In genomic region chr9:71683598-71684235, GRCh38 we compare ENCODE assay signal across 8 cellular contexts.
DNase-seq lines count a peak whose midpoint lies in the region; ATAC-seq, FAIRE-seq and TF ChIP-seq lines count a peak whose summit lies in the region.

No MANE protein-coding gene starts in this region.

- ATAC-seq in A549 (no peak), GM21515 (IDR thresholded peaks at IDR 0.05; ENCODE audit: unreplicated experiment) (no peak)

- TF ChIP-seq RAD21 in A549 (conservative IDR thresholded peaks at IDR 0.05 in 1 of 2, IDR thresholded peaks at IDR 0.05 in 1 of 2), result peak; percentile 45 to 48; a peak in 2 of 5 replicates

- H3K4me1 Mint-ChIP-seq in HFFc6 (ENCODE audit: low read depth), result peaks cover 81% of the 10 kb centered on the region

- intact Hi-C loops in adrenal gland (cut with DNase I), result no loop called here

- H3K27ac Mint-ChIP-seq in HFFc6, result peak overlapping the region; percentile 88

- no peak for TF ChIP-seq CTCF in A549 (IDR thresholded peaks at IDR 0.05)
- peak; percentile 73 for TF ChIP-seq CTCF in HFFc6 (IDR thresholded peaks at IDR 0.05)
- peak in 3 of 6 experiments; percentile 20 to 35 (median 31) for TF ChIP-seq CTCF in adrenal gland (IDR thresholded peaks at IDR 0.05)

- TF ChIP-seq POLR2A in A549 (IDR thresholded peaks at IDR 0.05; ENCODE audit: low read length), result no peak
- TF ChIP-seq POLR2A in adrenal gland (IDR thresholded peaks at IDR 0.05), result no peak

- H3K9me3 Mint-ChIP-seq in HFFc6, result no peaks in the 10 kb centered on the region

- H3K27me3 Mint-ChIP-seq in HFFc6 (ENCODE audit: insufficient read depth), result no peaks in the 10 kb centered on the region; the same call in 1 of the 2 replicates

- no peaks in the 10 kb centered on the region for H3K27me3 ChIP-seq in adrenal gland

- FAIRE-seq in A549 (lab: Jason Lieb, UNC), result no peak

- H3K27ac ChIP-seq in A549, result peak overlapping the region; percentile 93 to 94
- no peak overlapping the region for H3K27ac ChIP-seq in adrenal gland

- H3K4me3 ChIP-seq in A549 (no peak overlapping the region), adrenal gland (no peak overlapping the region)

- peaks cover 0 to 3% of the 10 kb centered on the region in 2 donors for H3K36me3 ChIP-seq in adrenal gland (replicated peaks in 1 of 2)

- no peaks in the 10 kb centered on the region for H3K9me3 ChIP-seq in A549
- H3K9me3 ChIP-seq in adrenal gland (replicated peaks in 1 of 3), result no peaks in the 10 kb centered on the region

- H3K4me1 ChIP-seq in A549 (peaks cover 89% of the 10 kb centered on the region), adrenal gland (replicated peaks in 1 of 2) (peaks cover 4 to 22% of the 10 kb centered on the region in 2 donors)

- DNase-seq in A549 (ENCODE audit: low read depth in 1 of 2, low spot score in 1 of 2) (no peak), HFFc6 (peak; percentile 86), adrenal gland (peak in 5 of 7 donors; percentile 16 to 70 (median 29)), islet precursor cell (peak; percentile 81), NCI-H1417 treated with DMSO at 0.1 percent for 48 hours (lab: John Stamatoyannopoulos, UW) (no peak), NCI-H1105 treated with DMSO at 0.1 percent for 48 hours (lab: John Stamatoyannopoulos, UW) (no peak)
- no peak for DNase-seq in activated CD4-positive, CD25-positive, alpha-beta regulatory T cell treated with anti-CD3 and anti-CD28 coated beads, Interleukin-2, amount 50 U/mL, for 72 hours

- H3K4me2 ChIP-seq in A549, result peak overlapping the region; percentile 27; the same call in 2 of the 3 replicates

- peaks cover 38% of the 10 kb centered on the region for H3K36me3 Mint-ChIP-seq in HFFc6 (ENCODE audit: low read depth)

- peak overlapping the region; percentile 50 for H3K4me3 Mint-ChIP-seq in HFFc6

- CTCF ChIA-PET in A549 (lab: Yijun Ruan, JAX), result interaction anchor here (0.7 to 4.4 kb wide), 9 partner anchors 8 to 399 kb away, joined by 3 to 23 read pairs (median 3); partner anchors contain the start of gene CEMIP2

- no peak for TF ChIP-seq EP300 in A549 (IDR thresholded peaks at IDR 0.05)

- 79% methylated on average over 9 of the region's 9 CpGs for WGBS in A549 (ENCODE audit: missing lambda C conversion rate)
- WGBS in adrenal gland, 4 donors, result 77 to 87% (median 81%) methylated on average over 9 of the region's 9 CpGs

- POLR2A ChIA-PET in A549 (lab: Yijun Ruan, JAX), result interaction anchor here (1.3 kb wide), 1 partner anchor 84 kb away, joined by 3 read pairs; no protein-coding TSS in a partner anchor

TF ChIP-seq in A549, 52 proteins besides CTCF, POLR2A, EP300 and RAD21:
- TF ChIP-seq POLR2AphosphoS2 (conservative IDR thresholded peaks at IDR 0.05; ENCODE audit: low read length) (no peak), CEBPB (IDR thresholded peaks at IDR 0.05) (no peak), FOSL2 (IDR thresholded peaks at IDR 0.05) (no peak), FOSL2 (CRISPR knock-in tag; IDR thresholded peaks at IDR 0.05) (0 out of 2 replicates have a peak, but pooled peaks have one; percentile 10)

Comparison
In these comparisons a context has a peak if more than half of its experiments do, and no peak if none do; other contexts are left out.
1. DNase-seq: peak in HFFc6 (single experiment), adrenal gland (5 of 7) and islet precursor cell (single experiment); none in A549 (0 of 2), NCI-H1417 treated with DMSO at 0.1 percent for 48 hours (single experiment), activated CD4-positive, CD25-positive, alpha-beta regulatory T cell treated with anti-CD3 and anti-CD28 coated beads, Interleukin-2, amount 50 U/mL, for 72 hours (single experiment) and NCI-H1105 treated with DMSO at 0.1 percent for 48 hours (single experiment).
2. H3K27ac ChIP-seq: peak in A549 (2 of 2); none in adrenal gland (0 of 5).